ENCODE assay signal across 14 cellular contexts in genomic region chr2:95695613-95696012, GRCh38.
"Had no signal": no experiment of that assay in that cellular context is flagged by ENCODE, and none has a peak within 500 bp of the region (broad histone marks: within the 10 kb centered on the region; RNA-seq: fewer than 3 reads in every experiment).

No MANE protein-coding gene starts in this region.

- H3K4me3 ChIP-seq: pancreas, SK-N-MC, smooth muscle cell had no signal

- DNase-seq: activated CD4-positive, alpha-beta T cell treated with anti-CD3 and anti-CD28 coated beads for 1 hour; activated CD4-positive, alpha-beta T cell treated with anti-CD3 and anti-CD28 coated beads, Interleukin-2, amount 50 U/mL, for 4 hours; activated naive CD4-positive, alpha-beta T cell treated with anti-CD3 and anti-CD28 coated beads for 36 hours; activated naive CD8-positive, alpha-beta T cell treated with anti-CD3 and anti-CD28 coated beads, Interleukin-2, amount 50 U/mL, for 24 hours; erythroblast; kidney glomerular epithelial cell; midbrain; pancreas; T-helper 1 cell had no signal

- H3K4me2 ChIP-seq: smooth muscle cell had no signal

- H3K9me3 Mint-ChIP-seq: activated naive CD4-positive, alpha-beta T cell treated with anti-CD3 and anti-CD28 coated beads for 36 hours; activated naive CD8-positive, alpha-beta T cell treated with anti-CD3 and anti-CD28 coated beads, Interleukin-2, amount 50 U/mL, for 24 hours; activated T-helper 17 cell treated with anti-CD3 and anti-CD28 coated beads, Interleukin-2, amount 50 U/mL, for 72 hours; stimulated activated naive CD8-positive, alpha-beta T cell treated with anti-CD3 and anti-CD28 coated beads, Interleukin-15, Interleukin-2, amounts not matched to agents 100 ng/mL and 50 ng/mL, for 24 hours had no signal

- H3K4me1 Mint-ChIP-seq: activated naive CD8-positive, alpha-beta T cell treated with anti-CD3 and anti-CD28 coated beads, Interleukin-2, amount 50 U/mL, for 24 hours; activated T-helper 17 cell treated with anti-CD3 and anti-CD28 coated beads, Interleukin-2, amount 50 U/mL, for 72 hours had no signal

- H3K27me3 ChIP-seq: pancreas had no signal

- H3K4me1 ChIP-seq: pancreas had no signal

- ATAC-seq: activated naive CD8-positive, alpha-beta T cell treated with anti-CD3 and anti-CD28 coated beads, Interleukin-2, amount 50 U/mL, for 24 hours; activated T-helper 17 cell treated with anti-CD3 and anti-CD28 coated beads, Interleukin-2, amount 50 U/mL, for 72 hours; pancreas had no signal

- H3K4me3 Mint-ChIP-seq: activated naive CD4-positive, alpha-beta T cell treated with anti-CD3 and anti-CD28 coated beads for 36 hours; activated naive CD8-positive, alpha-beta T cell treated with anti-CD3 and anti-CD28 coated beads, Interleukin-2, amount 50 U/mL, for 24 hours; activated T-helper 17 cell treated with anti-CD3 and anti-CD28 coated beads, Interleukin-2, amount 50 U/mL, for 72 hours; stimulated activated naive CD8-positive, alpha-beta T cell treated with anti-CD3 and anti-CD28 coated beads, Interleukin-15, Interleukin-2, amounts not matched to agents 100 ng/mL and 50 ng/mL, for 24 hours had no signal

- H3K36me3 ChIP-seq: pancreas had no signal

- H3K27ac Mint-ChIP-seq: activated naive CD4-positive, alpha-beta T cell treated with anti-CD3 and anti-CD28 coated beads for 36 hours; activated naive CD8-positive, alpha-beta T cell treated with anti-CD3 and anti-CD28 coated beads, Interleukin-2, amount 50 U/mL, for 24 hours; activated T-helper 17 cell treated with anti-CD3 and anti-CD28 coated beads, Interleukin-2, amount 50 U/mL, for 72 hours; stimulated activated naive CD8-positive, alpha-beta T cell treated with anti-CD3 and anti-CD28 coated beads, Interleukin-15, Interleukin-2, amounts not matched to agents 100 ng/mL and 50 ng/mL, for 24 hours had no signal

- H3K9me3 ChIP-seq: pancreas had no signal

- H3K27ac ChIP-seq: pancreas, SK-N-MC, VCaP had no signal
